ENCODE assay signal across 1 cellular context in genomic region chr20:22509090-22509938, GRCh38.
A peak's percentile ranks its signal among the peaks of the same experiment; 100 is the strongest.
TF ChIP-seq lines count a peak whose summit lies in the region.

No MANE protein-coding gene starts in this region.

TF ChIP-seq in HepG2, 621 proteins besides CTCF, POLR2A, EP300 and RAD21 (continued from another document):
- TF ChIP-seq MTA1 (CRISPR knock-in tag; IDR thresholded peaks at IDR 0.05; ENCODE audit: borderline replicate concordance) (0 out of 2 replicates have a peak, but pooled peaks have one; percentile 28), CENPX (CRISPR knock-in tag; IDR thresholded peaks at IDR 0.05) (no peak), ZBTB7A (CRISPR knock-in tag; IDR thresholded peaks at IDR 0.05) (no peak), TP53 (CRISPR knock-in tag; conservative IDR thresholded peaks at IDR 0.05) (no peak), ZNF839 (CRISPR knock-in tag; IDR thresholded peaks at IDR 0.05; ENCODE audit: borderline replicate concordance) (peak; percentile 68; the same call in 1 of the 2 replicates), PAX8 (CRISPR knock-in tag; IDR thresholded peaks at IDR 0.05; ENCODE audit: borderline replicate concordance) (no peak), RXRA (CRISPR knock-in tag; IDR thresholded peaks at IDR 0.05) (no peak), POLR2G (IDR thresholded peaks at IDR 0.05; ENCODE audit: low read depth, low read length) (no peak), SOX13 (IDR thresholded peaks at IDR 0.05) (no peak), SOX13 (CRISPR knock-in tag; conservative IDR thresholded peaks at IDR 0.05 in 1 of 2, IDR thresholded peaks at IDR 0.05 in 1 of 2) (peak in 1 of 2 experiments; percentile 64; a peak in 1 of 4 replicates), ZNF496 (CRISPR knock-in tag; IDR thresholded peaks at IDR 0.05; ENCODE audit: insufficient replicate concordance) (no peak), SOX5 (CRISPR knock-in tag; IDR thresholded peaks at IDR 0.05; ENCODE audit: borderline replicate concordance) (peak; percentile 52; the same call in 1 of the 2 replicates), ZFP62 (CRISPR knock-in tag; IDR thresholded peaks at IDR 0.05) (no peak), RARA (CRISPR knock-in tag; IDR thresholded peaks at IDR 0.05) (peak; percentile 74), BRF2 (CRISPR knock-in tag; IDR thresholded peaks at IDR 0.05) (no peak), U2AF1 (optimal IDR thresholded peaks at IDR 0.05; ENCODE audit: low read depth, low read length) (peak; percentile 13), E2F5 (CRISPR knock-in tag; conservative IDR thresholded peaks at IDR 0.05) (no peak), DPF2 (CRISPR knock-in tag; IDR thresholded peaks at IDR 0.05; ENCODE audit: borderline replicate concordance, low read depth) (no peak), ZFP82 (CRISPR knock-in tag; IDR thresholded peaks at IDR 0.05; ENCODE audit: borderline replicate concordance) (no peak), ZBTB4 (CRISPR knock-in tag; IDR thresholded peaks at IDR 0.05; ENCODE audit: borderline replicate concordance) (peak; percentile 75; the same call in 1 of the 2 replicates), RNF219 (CRISPR knock-in tag; IDR thresholded peaks at IDR 0.05) (no peak), SOX6 (IDR thresholded peaks at IDR 0.05) (no peak), SOX6 (CRISPR knock-in tag; IDR thresholded peaks at IDR 0.05) (peak; percentile 65), FOSL2 (CRISPR knock-in tag; IDR thresholded peaks at IDR 0.05) (peak; percentile 78), KAT7 (CRISPR knock-in tag; IDR thresholded peaks at IDR 0.05; ENCODE audit: borderline replicate concordance) (no peak), ZNF142 (CRISPR knock-in tag; IDR thresholded peaks at IDR 0.05) (no peak), AFF4 (CRISPR knock-in tag; IDR thresholded peaks at IDR 0.05) (no peak), THYN1 (CRISPR knock-in tag; IDR thresholded peaks at IDR 0.05; ENCODE audit: borderline replicate concordance, low read depth) (no peak), REXO4 (CRISPR knock-in tag; IDR thresholded peaks at IDR 0.05; ENCODE audit: borderline replicate concordance) (no peak), ATF7 (IDR thresholded peaks at IDR 0.05) (no peak), ATF7 (CRISPR knock-in tag; IDR thresholded peaks at IDR 0.05) (no peak), KLF16 (CRISPR knock-in tag; IDR thresholded peaks at IDR 0.05) (peak in 1 of 2 experiments; percentile 41; a peak in 1 of 4 replicates), TRAFD1 (CRISPR knock-in tag; IDR thresholded peaks at IDR 0.05; ENCODE audit: borderline replicate concordance) (no peak), FOXK1 (CRISPR knock-in tag; IDR thresholded peaks at IDR 0.05; ENCODE audit: borderline replicate concordance, low read depth) (peak; percentile 79; the same call in 1 of the 2 replicates), KMT2A (CRISPR knock-in tag; IDR thresholded peaks at IDR 0.05) (peak; percentile 11; the same call in 1 of the 2 replicates), KDM3A (CRISPR knock-in tag; IDR thresholded peaks at IDR 0.05; ENCODE audit: low read depth) (peak; percentile 30; the same call in 1 of the 2 replicates), ZBTB14 (CRISPR knock-in tag; IDR thresholded peaks at IDR 0.05) (no peak), ZNF160 (CRISPR knock-in tag; IDR thresholded peaks at IDR 0.05) (no peak), ZBTB38 (CRISPR knock-in tag; IDR thresholded peaks at IDR 0.05) (0 out of 2 replicates have a peak, but pooled peaks have one; percentile 15), NR0B2 (CRISPR knock-in tag; IDR thresholded peaks at IDR 0.05) (no peak), ZNF619 (CRISPR knock-in tag; IDR thresholded peaks at IDR 0.05) (peak; percentile 82; the same call in 1 of the 2 replicates)
